ENCODE assay signal across 25 cellular contexts in genomic region chrX:42276982-42277690, GRCh38.
"Had no signal": no experiment of that assay in that cellular context is flagged by ENCODE, and none has a peak within 500 bp of the region (broad histone marks: within the 10 kb centered on the region; RNA-seq: fewer than 3 reads in every experiment).

No MANE protein-coding gene starts in this region.

- H3K4me3 Mint-ChIP-seq: activated CD4-positive, alpha-beta T cell treated with anti-CD3 and anti-CD28 coated beads for 36 hours; activated CD8-positive, alpha-beta memory T cell treated with anti-CD3 and anti-CD28 coated beads, Interleukin-2, amount 10 ng/mL, durations not matched to agents 7 days and 5 days; activated CD8-positive, alpha-beta T cell treated with anti-CD3 and anti-CD28 coated beads, Interleukin-2, amount 10 ng/mL, durations not matched to agents 7 days and 5 days; activated naive CD8-positive, alpha-beta T cell; central memory CD8-positive, alpha-beta T cell; dendritic cell treated with granulocyte-macrophage colony-stimulating factor and Interleukin-4, amounts not matched to agents 40 ng/mL and 50 ng/mL, for 4 days; endodermal cell; nephron; stimulated activated naive B cell treated with anti-CD40 and anti-IgM and Interleukin-4, amounts not matched to agents 10 μg/mL and 1 μg/mL and 100 μg/mL, for 72 hours; T-helper 2 cell treated with Interferon-gamma antibody and Interleukin-4, amounts not matched to agents 5 μg/mL and 100 μg/mL, for 36 hours had no signal

- H3K9me3 ChIP-seq: esophagus muscularis mucosa, heart left ventricle, prostate gland, suprapubic skin, tibial artery had no signal

- H3K36me3 ChIP-seq: esophagus muscularis mucosa, heart left ventricle, prostate gland, suprapubic skin, tibial artery had no signal

- H3K27me3 Mint-ChIP-seq: activated CD4-positive, alpha-beta T cell treated with anti-CD3 and anti-CD28 coated beads for 36 hours; activated CD8-positive, alpha-beta memory T cell treated with anti-CD3 and anti-CD28 coated beads, Interleukin-2, amount 10 ng/mL, durations not matched to agents 7 days and 5 days; activated naive CD8-positive, alpha-beta T cell; central memory CD8-positive, alpha-beta T cell; dendritic cell treated with granulocyte-macrophage colony-stimulating factor and Interleukin-4, amounts not matched to agents 40 ng/mL and 50 ng/mL, for 4 days had no signal

- H3K36me3 Mint-ChIP-seq: activated CD8-positive, alpha-beta memory T cell treated with anti-CD3 and anti-CD28 coated beads, Interleukin-2, amount 10 ng/mL, durations not matched to agents 7 days and 5 days; activated naive CD8-positive, alpha-beta T cell; stimulated activated naive B cell treated with anti-CD40 and anti-IgM and Interleukin-4, amounts not matched to agents 10 μg/mL and 1 μg/mL and 100 μg/mL, for 72 hours had no signal

- H3K27ac Mint-ChIP-seq: activated CD4-positive, alpha-beta T cell treated with anti-CD3 and anti-CD28 coated beads for 36 hours; activated CD8-positive, alpha-beta memory T cell treated with anti-CD3 and anti-CD28 coated beads, Interleukin-2, amount 10 ng/mL, durations not matched to agents 7 days and 5 days; activated CD8-positive, alpha-beta T cell treated with anti-CD3 and anti-CD28 coated beads, Interleukin-2, amount 10 ng/mL, durations not matched to agents 7 days and 5 days; activated naive CD8-positive, alpha-beta T cell; dendritic cell treated with granulocyte-macrophage colony-stimulating factor and Interleukin-4, amounts not matched to agents 40 ng/mL and 50 ng/mL, for 4 days; endodermal cell; nephron; stimulated activated naive B cell treated with anti-CD40 and anti-IgM and Interleukin-4, amounts not matched to agents 10 μg/mL and 1 μg/mL and 100 μg/mL, for 72 hours; T-helper 2 cell treated with Interferon-gamma antibody and Interleukin-4, amounts not matched to agents 5 μg/mL and 100 μg/mL, for 36 hours had no signal

- H3K27ac ChIP-seq: esophagus muscularis mucosa, foreskin keratinocyte, heart left ventricle, prostate gland, suprapubic skin, tibial artery had no signal

- ATAC-seq: activated CD4-positive, alpha-beta T cell treated with anti-CD3 and anti-CD28 coated beads for 36 hours; activated CD8-positive, alpha-beta memory T cell treated with anti-CD3 and anti-CD28 coated beads, Interleukin-2, amount 10 ng/mL, durations not matched to agents 7 days and 5 days; activated CD8-positive, alpha-beta T cell treated with anti-CD3 and anti-CD28 coated beads, Interleukin-2, amount 10 ng/mL, durations not matched to agents 7 days and 5 days; foreskin keratinocyte; heart left ventricle; left ventricle myocardium superior had no signal

- H3K4me2 ChIP-seq: smooth muscle cell had no signal

- H3K4me3 ChIP-seq: esophagus muscularis mucosa, heart left ventricle, prostate gland, smooth muscle cell, suprapubic skin, tibial artery had no signal

- H3K4me1 ChIP-seq: esophagus muscularis mucosa, foreskin keratinocyte, heart left ventricle, prostate gland, suprapubic skin, tibial artery had no signal

- H3K27me3 ChIP-seq: esophagus muscularis mucosa, foreskin keratinocyte, heart left ventricle, suprapubic skin, tibial artery had no signal

- H3K9me3 Mint-ChIP-seq: central memory CD8-positive, alpha-beta T cell; nephron had no signal

- H3K4me1 Mint-ChIP-seq: activated CD4-positive, alpha-beta T cell treated with anti-CD3 and anti-CD28 coated beads for 36 hours; activated CD8-positive, alpha-beta memory T cell treated with anti-CD3 and anti-CD28 coated beads, Interleukin-2, amount 10 ng/mL, durations not matched to agents 7 days and 5 days; central memory CD8-positive, alpha-beta T cell; nephron; stimulated activated naive B cell treated with anti-CD40 and anti-IgM and Interleukin-4, amounts not matched to agents 10 μg/mL and 1 μg/mL and 100 μg/mL, for 72 hours had no signal

- DNase-seq: activated CD4-positive, alpha-beta T cell treated with anti-CD3 and anti-CD28 coated beads for 36 hours; activated CD4-positive, CD25-positive, alpha-beta regulatory T cell; activated CD8-positive, alpha-beta memory T cell treated with anti-CD3 and anti-CD28 coated beads, Interleukin-2, amount 10 ng/mL, durations not matched to agents 7 days and 5 days; activated CD8-positive, alpha-beta T cell treated with anti-CD3 and anti-CD28 coated beads, Interleukin-2, amount 10 ng/mL, durations not matched to agents 7 days and 5 days; activated naive CD4-positive, alpha-beta T cell treated with Interleukin-2 at 50 U/mL for 16 hours; activated T-cell treated with anti-CD3 and anti-CD28 coated beads, Interleukin-2, amount 50 U/mL, for 48 hours; anterior cingulate cortex; endodermal cell; foreskin keratinocyte; heart left ventricle; left ventricle myocardium superior; stimulated activated CD4-positive, alpha-beta T cell treated with anti-CD3 and anti-CD28 coated beads, Interleukin-1b, Interleukin-23, amount 100 ng/mL, for 48 hours; stimulated activated CD4-positive, alpha-beta T cell treated with anti-CD3 and anti-CD28 coated beads, Interleukin-4, amount 100 ng/mL, for 4 hours; stimulated activated CD8-positive, alpha-beta memory T cell treated with anti-CD3 and anti-CD28 coated beads, Interleukin-4, amount 100 ng/mL, for 48 hours; stimulated activated naive B cell treated with anti-CD40 and anti-IgM and Interleukin-4, amounts not matched to agents 10 μg/mL and 1 μg/mL and 100 μg/mL, for 72 hours; tibial artery had no signal
